ENCODE assay signal across 1 cellular context in the genomic region with DNA sequence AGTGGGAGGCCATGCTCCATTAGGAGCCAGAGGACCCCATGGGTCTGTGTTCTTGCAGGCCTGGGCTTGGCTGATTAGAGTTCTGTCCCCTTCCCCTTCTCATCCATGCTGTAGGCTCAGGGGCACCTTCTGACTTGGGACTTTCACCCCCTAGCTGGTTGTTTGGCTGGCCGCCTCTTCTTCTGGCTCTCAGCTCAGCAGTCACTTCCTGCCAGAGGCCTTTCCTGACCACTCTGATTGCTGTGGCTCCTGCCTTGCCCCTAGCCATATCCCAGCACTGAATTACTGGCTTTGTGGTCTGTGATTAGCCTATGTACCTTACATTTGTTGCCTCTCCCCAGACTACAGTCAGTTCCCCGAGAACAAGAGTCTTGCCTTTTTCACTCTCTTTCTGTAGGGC.
TF ChIP-seq lines count a peak whose summit lies in the region.

No MANE protein-coding gene starts in this region.

TF ChIP-seq in endothelial cell of umbilical vein, 7 proteins besides CTCF, POLR2A, EP300 and RAD21:
- TF ChIP-seq POLR2AphosphoS5 (IDR thresholded peaks at IDR 0.05; ENCODE audit: insufficient read depth, low read depth, low read length): no peak
- TF ChIP-seq JUN (IDR thresholded peaks at IDR 0.05; ENCODE audit: borderline replicate concordance, insufficient read depth, insufficient read length, low read depth): no peak
- TF ChIP-seq MYC (IDR thresholded peaks at IDR 0.05; ENCODE audit: low read depth, low read length): no peak
- no peak for TF ChIP-seq GATA2 (IDR thresholded peaks at IDR 0.05; ENCODE audit: insufficient read depth, insufficient read length, low read depth, low read length)
- TF ChIP-seq, protein P1, sequence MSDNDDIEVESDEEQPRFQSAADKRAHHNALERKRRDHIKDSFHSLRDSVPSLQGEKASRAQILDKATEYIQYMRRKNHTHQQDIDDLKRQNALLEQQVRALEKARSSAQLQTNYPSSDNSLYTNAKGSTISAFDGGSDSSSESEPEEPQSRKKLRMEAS (IDR thresholded peaks at IDR 0.05; ENCODE audit: insufficient read depth, insufficient read length): no peak
